Comparison of ENCODE assay signal across 20 cellular contexts in the genomic region with DNA sequence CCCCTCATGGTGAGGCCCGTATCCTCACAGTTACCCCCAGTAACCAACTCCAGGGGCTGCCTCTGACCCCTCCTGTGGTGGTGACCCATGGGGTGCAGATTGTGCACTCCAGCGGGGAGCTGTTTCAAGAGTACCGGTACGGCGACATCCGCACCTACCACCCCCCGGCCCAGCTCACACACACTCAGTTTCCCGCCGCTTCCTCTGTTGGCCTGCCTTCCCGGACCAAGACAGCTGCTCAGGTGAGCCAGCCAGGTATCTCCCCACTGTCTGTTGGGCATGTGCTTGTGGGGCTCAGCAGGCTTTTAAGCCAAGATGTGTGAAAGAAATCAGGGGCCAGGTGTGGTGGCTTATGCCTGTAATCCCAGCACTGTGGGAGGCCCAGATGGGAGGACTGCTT.
"Had no signal": no experiment of that assay in that cellular context is flagged by ENCODE, and none has a peak within 500 bp of the region (broad histone marks: within the 10 kb centered on the region; RNA-seq: fewer than 3 reads in every experiment).

No MANE protein-coding gene starts in this region.

- H3K4me1 ChIP-seq: prostate gland had no signal

- H3K27ac Mint-ChIP-seq: nephron progenitor cell had no signal

- H3K27me3 ChIP-seq: adrenal gland, breast epithelium, heart left ventricle, right atrium auricular region had no signal

- ATAC-seq: activated T-helper 17 cell treated with anti-CD3 and anti-CD28 coated beads, Interleukin-2, amount 50 U/mL, for 72 hours; heart left ventricle had no signal

- H3K9me3 Mint-ChIP-seq: activated T-helper 17 cell treated with anti-CD3 and anti-CD28 coated beads, Interleukin-2, amount 50 U/mL, for 72 hours; nephron progenitor cell had no signal

- H3K27me3 Mint-ChIP-seq: activated T-helper 17 cell treated with anti-CD3 and anti-CD28 coated beads, Interleukin-2, amount 50 U/mL, for 72 hours had no signal

- H3K9me3 ChIP-seq: adrenal gland, breast epithelium, heart left ventricle, left ventricle myocardium inferior, prostate gland, right atrium auricular region, thoracic aorta had no signal

- H3K4me3 ChIP-seq: adrenal gland, breast epithelium, heart left ventricle, left ventricle myocardium inferior, prostate gland, right atrium auricular region, thoracic aorta had no signal

- H3K4me3 Mint-ChIP-seq: activated T-helper 17 cell treated with anti-CD3 and anti-CD28 coated beads, Interleukin-2, amount 50 U/mL, for 72 hours; nephron progenitor cell had no signal

- DNase-seq: activated CD4-positive, alpha-beta T cell treated with anti-CD3 and anti-CD28 coated beads, Interleukin-2, amount 50 U/mL, for 1 hour; activated CD4-positive, CD25-positive, alpha-beta regulatory T cell; activated naive CD4-positive, alpha-beta T cell; activated T-cell treated with anti-CD3 and anti-CD28 coated beads for 4 hours; cerebellar nuclear complex; cortex of kidney; heart left ventricle; left ventricle myocardium inferior; mammary epithelial cell; nephron progenitor cell; occipital lobe; stimulated activated CD4-positive, alpha-beta T cell treated with anti-CD3 and anti-CD28 coated beads, Interleukin-2, amount 100 ng/mL, for 24 hours; T-helper 1 cell; T1000 had no signal

- H3K27ac ChIP-seq: breast epithelium, heart left ventricle, left ventricle myocardium inferior, prostate gland, right atrium auricular region had no signal
